In genomic region chr2:186554450-186554849, GRCh38 we compare ENCODE assay signal across 1 cellular context.
TF ChIP-seq lines count a peak whose summit lies in the region.

No MANE protein-coding gene starts in this region.

TF ChIP-seq in K562, 482 proteins besides CTCF, POLR2A, EP300 and RAD21:
- TF ChIP-seq CCNT2 (IDR thresholded peaks at IDR 0.05; ENCODE audit: borderline replicate concordance, extremely low read depth, insufficient read length, low read depth, low read length) = no peak
- TF ChIP-seq PBX2 (CRISPR knock-in tag; IDR thresholded peaks at IDR 0.05; ENCODE audit: low read depth) = no peak
- peak; percentile 26; the same call in 1 of the 2 replicates for TF ChIP-seq PBX2 (tag; conservative IDR thresholded peaks at IDR 0.05; ENCODE audit: low read depth)
